Comparison of ENCODE assay signal across 22 cellular contexts in the genomic region with DNA sequence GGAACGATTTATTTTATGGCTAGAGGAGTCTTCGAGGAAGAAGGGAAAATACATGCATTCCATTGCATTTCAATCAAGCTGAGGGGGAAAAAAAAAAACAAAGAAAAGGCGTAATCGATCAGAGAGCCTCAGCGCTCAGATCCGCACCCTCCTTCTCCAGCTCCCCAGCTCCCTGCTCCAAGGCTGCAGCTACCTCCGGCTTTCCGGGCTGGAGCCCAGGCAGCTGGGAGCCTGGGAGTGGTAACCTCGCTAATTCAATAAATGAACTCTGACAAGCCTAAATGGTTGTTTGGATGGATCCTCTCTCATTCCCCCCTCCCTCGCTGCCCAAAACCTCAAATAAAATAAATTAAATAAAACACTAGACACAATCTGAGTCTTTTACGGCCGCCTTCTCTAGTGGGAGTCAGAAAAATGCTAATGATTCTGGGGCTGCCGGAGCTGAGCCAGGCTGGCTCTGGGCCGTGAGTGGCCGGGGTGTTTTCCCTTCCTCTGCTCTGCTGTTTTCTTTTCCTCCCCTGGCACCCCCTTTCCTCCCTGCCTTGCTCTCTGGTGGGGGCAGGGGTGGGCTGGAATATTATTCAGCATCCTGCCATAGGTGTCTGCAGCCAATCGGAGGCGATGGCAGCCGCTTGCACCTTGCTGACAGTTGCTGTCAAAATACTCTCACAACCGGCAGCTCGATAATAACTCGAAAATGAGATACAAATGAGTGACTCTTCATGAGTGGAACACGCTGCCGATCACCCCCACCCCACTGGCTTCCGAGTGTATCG.
DNase-seq lines count a peak whose midpoint lies in the region; ATAC-seq and TF ChIP-seq lines count a peak whose summit lies in the region.
"Had no signal": no experiment of that assay in that cellular context is flagged by ENCODE, and none has a peak within 500 bp of the region (broad histone marks: within the 10 kb centered on the region; RNA-seq: fewer than 3 reads in every experiment).

No MANE protein-coding gene starts in this region.

- H3K4me1 ChIP-seq in osteoblast (ENCODE audit: insufficient read depth, low read length) = peaks cover 19% of the 10 kb centered on the region
- H3K4me1 ChIP-seq: heart left ventricle had no signal

- H3K4me3 Mint-ChIP-seq in naive thymus-derived CD8-positive, alpha-beta T cell = no peak overlapping the region
- H3K4me3 Mint-ChIP-seq: activated naive CD4-positive, alpha-beta T cell treated with anti-CD3 and anti-CD28 coated beads, Interleukin-2, amount 10 ng/mL, durations not matched to agents 7 days and 5 days; B cell; T-helper 17 cell had no signal

- no peak overlapping the region for H3K27ac Mint-ChIP-seq in naive thymus-derived CD8-positive, alpha-beta T cell
- H3K27ac Mint-ChIP-seq: activated naive CD4-positive, alpha-beta T cell treated with anti-CD3 and anti-CD28 coated beads, Interleukin-2, amount 10 ng/mL, durations not matched to agents 7 days and 5 days; B cell; T-helper 17 cell had no signal

- peaks cover 12% of the 10 kb centered on the region for H4K20me1 ChIP-seq in osteoblast (ENCODE audit: insufficient read depth, low read length)

- peaks cover 0 to 6% (median under 1%) of the 10 kb centered on the region in 4 donors for H3K4me1 Mint-ChIP-seq in naive thymus-derived CD8-positive, alpha-beta T cell
- H3K4me1 Mint-ChIP-seq: activated naive CD4-positive, alpha-beta T cell treated with anti-CD3 and anti-CD28 coated beads, Interleukin-2, amount 10 ng/mL, durations not matched to agents 7 days and 5 days; B cell had no signal

- POLR2A ChIA-PET in naive thymus-derived CD8-positive, alpha-beta T cell (lab: Charles Lee) = no interaction called here

- no peak overlapping the region for H3K27ac ChIP-seq in osteoblast (ENCODE audit: low read depth, low read length)
- H3K27ac ChIP-seq: cardiac muscle cell, GM23248, heart left ventricle, tibial artery had no signal

- TF ChIP-seq CTCF in osteoblast (IDR thresholded peaks at IDR 0.05; ENCODE audit: extremely low read depth, low read depth, low read length) = no peak

- no peak overlapping the region for H2AFZ ChIP-seq in osteoblast (ENCODE audit: low read length)
- H2AFZ ChIP-seq: GM23248 had no signal

- H3K27me3 Mint-ChIP-seq in naive thymus-derived CD8-positive, alpha-beta T cell = no peaks in the 10 kb centered on the region
- H3K27me3 Mint-ChIP-seq: activated naive CD4-positive, alpha-beta T cell treated with anti-CD3 and anti-CD28 coated beads, Interleukin-2, amount 10 ng/mL, durations not matched to agents 7 days and 5 days; B cell; T-helper 17 cell had no signal

- H3K9me3 Mint-ChIP-seq in naive thymus-derived CD8-positive, alpha-beta T cell = no peaks in the 10 kb centered on the region
- H3K9me3 Mint-ChIP-seq: activated naive CD4-positive, alpha-beta T cell treated with anti-CD3 and anti-CD28 coated beads, Interleukin-2, amount 10 ng/mL, durations not matched to agents 7 days and 5 days had no signal

- DNase-seq in Ammon's horn (ENCODE audit: low spot score) (peak; percentile 30), SK-N-DZ (ENCODE audit: low spot score) (peak; percentile 47), fibroblast of peridontal ligament (ENCODE audit: extremely low read depth) (peak; percentile 48), osteoblast (ENCODE audit: insufficient read length, low spot score, missing footprints) (no peak), COR-L47 (lab: John Stamatoyannopoulos, UW) (no peak), NCI-H69 (lab: John Stamatoyannopoulos, UW) (no peak)
- DNase-seq in naive thymus-derived CD8-positive, alpha-beta T cell = no peak
- DNase-seq: activated CD4-positive, CD25-positive, alpha-beta regulatory T cell; activated CD8-positive, alpha-beta memory T cell treated with anti-CD3 and anti-CD28 coated beads, Interleukin-2, amount 50 U/mL, for 4 hours; activated naive CD4-positive, alpha-beta T cell treated with anti-CD3 and anti-CD28 coated beads, Interleukin-2, amount 10 ng/mL, durations not matched to agents 7 days and 5 days; heart left ventricle; kidney; MM.1S; NCI-H2081 treated with DMSO at 0.1 percent for 48 hours; NCI-H82; stimulated activated CD4-positive, alpha-beta T cell treated with anti-CD3 and anti-CD28 coated beads, Interleukin-1b, Interleukin-23, amount 100 ng/mL, for 48 hours; T-helper 17 cell; tibial artery had no signal

- ATAC-seq in HG03354 (IDR thresholded peaks at IDR 0.05; ENCODE audit: poor library complexity, severe bottlenecking, unreplicated experiment) = no peak
- no peak for ATAC-seq in naive thymus-derived CD8-positive, alpha-beta T cell
- ATAC-seq: heart left ventricle, T-helper 17 cell had no signal

- H3K36me3 ChIP-seq in osteoblast (ENCODE audit: insufficient read depth, low read length) = no peaks in the 10 kb centered on the region
- H3K36me3 ChIP-seq: cardiac muscle cell had no signal

- peak overlapping the region; percentile 33 for H3K4me3 ChIP-seq in osteoblast (ENCODE audit: insufficient read depth, low read length)
- H3K4me3 ChIP-seq: cardiac muscle cell, GM23248, heart left ventricle, tibial artery had no signal

- no peaks in the 10 kb centered on the region for H3K9me3 ChIP-seq in osteoblast (ENCODE audit: low read depth, low read length)
- H3K9me3 ChIP-seq: tibial artery had no signal

- no peaks in the 10 kb centered on the region for H3K79me2 ChIP-seq in osteoblast (ENCODE audit: insufficient read depth, low read length)

- H3K36me3 Mint-ChIP-seq in naive thymus-derived CD8-positive, alpha-beta T cell = peaks cover 8 to 59% (median 41%) of the 10 kb centered on the region in 3 donors
- H3K36me3 Mint-ChIP-seq: activated naive CD4-positive, alpha-beta T cell treated with anti-CD3 and anti-CD28 coated beads, Interleukin-2, amount 10 ng/mL, durations not matched to agents 7 days and 5 days had no signal

- no peaks in the 10 kb centered on the region for H3K27me3 ChIP-seq in osteoblast (ENCODE audit: insufficient read depth, low read length)
- H3K27me3 ChIP-seq: cardiac muscle cell, heart left ventricle, tibial artery had no signal

- H3K4me2 ChIP-seq in osteoblast (ENCODE audit: insufficient read depth, low read length) = peak overlapping the region; percentile 68

Comparison
In these comparisons a context has a peak if more than half of its experiments do, and no peak if none do; other contexts are left out.
1. DNase-seq: peak in Ammon's horn (single experiment), SK-N-DZ (single experiment) and fibroblast of peridontal ligament (single experiment); none in osteoblast (single experiment), COR-L47 (single experiment), NCI-H69 (single experiment) and naive thymus-derived CD8-positive, alpha-beta T cell (0 of 10).